ENCODE assay signal across 1 cellular context in genomic region chr1:44594353-44594752, GRCh38.
TF ChIP-seq lines count a peak whose summit lies in the region.

No MANE protein-coding gene starts in this region.

TF ChIP-seq in GM23338, 12 proteins besides CTCF, POLR2A, EP300 and RAD21 (continued from another document):
- TF ChIP-seq ZNF462 (CRISPR knock-in tag; IDR thresholded peaks at IDR 0.05) (no peak), NANOG (IDR thresholded peaks at IDR 0.05; ENCODE audit: borderline replicate concordance) (no peak), STAT1 (IDR thresholded peaks at IDR 0.05; ENCODE audit: unreplicated experiment) (no peak), EZH2 (IDR thresholded peaks at IDR 0.05; ENCODE audit: low read depth, unreplicated experiment) (no peak), ZNF114 (CRISPR knock-in tag; IDR thresholded peaks at IDR 0.05) (no peak), ETS1 (IDR thresholded peaks at IDR 0.05) (no peak), REST (IDR thresholded peaks at IDR 0.05; ENCODE audit: unreplicated experiment) (no peak)
TF ChIP-seq in GM23338: peak in this region for 0.
